In the genomic region with DNA sequence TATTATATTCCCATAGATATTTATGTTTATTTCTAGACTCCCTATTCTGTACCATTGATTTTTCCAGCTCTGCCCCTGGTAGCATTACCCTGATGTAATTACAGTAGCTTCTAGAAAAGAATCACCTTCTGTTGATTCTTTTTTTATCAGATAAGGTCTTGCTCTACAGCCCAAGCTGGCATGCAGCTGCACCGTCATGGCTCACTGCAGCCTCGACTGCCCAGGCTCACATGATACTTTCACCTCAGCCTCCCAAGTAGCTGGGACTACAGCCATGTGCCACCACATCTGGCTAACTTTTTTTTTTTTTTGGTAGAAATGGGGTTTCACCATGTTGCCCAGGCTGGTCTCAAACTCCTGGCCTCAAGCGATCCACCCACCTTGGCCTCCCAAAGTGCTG, we compare ENCODE assay signal across 22 cellular contexts. TPM values are rescaled to one million over a fixed set of nuclear protein-coding genes. Genes with fewer than 3 reads are reported as not detected.
DNase-seq lines count a peak whose midpoint lies in the region; ATAC-seq and TF ChIP-seq lines count a peak whose summit lies in the region.
"Had no signal": no experiment of that assay in that cellular context is flagged by ENCODE, and none has a peak within 500 bp of the region (broad histone marks: within the 10 kb centered on the region; RNA-seq: fewer than 3 reads in every experiment).

No MANE protein-coding gene starts in this region.

- no peak overlapping the region for H3K27ac Mint-ChIP-seq in activated CD4-positive, alpha-beta T cell treated with anti-CD3 and anti-CD28 coated beads, Interleukin-2, amount 10 ng/mL, durations not matched to agents 24 days and 14 days
- peak overlapping the region; percentile 75 for H3K27ac Mint-ChIP-seq in stimulated activated memory B cell treated with anti-CD40 and anti-IgM and Interleukin-4, amounts not matched to agents 10 μg/mL and 1 μg/mL and 100 μg/mL, for 72 hours
- H3K27ac Mint-ChIP-seq in Calu3 (ENCODE audit: unreplicated experiment): no peak overlapping the region
- H3K27ac Mint-ChIP-seq: brain; stimulated activated naive CD8-positive, alpha-beta T cell treated with anti-CD3 and anti-CD28 coated beads, Interleukin-15, Interleukin-2, amounts not matched to agents 100 ng/mL and 50 ng/mL, for 24 hours; T-helper 1 cell treated with Interleukin-12 subunit alpha and Interleukin-12 subunit beta and Interleukin-4 antibody, amounts not matched to agents 30 μg/mL and 1 μg/mL, for 36 hours had no signal

- peak; percentile 79 for ATAC-seq in GM21786 (IDR thresholded peaks at IDR 0.05; ENCODE audit: unreplicated experiment)
- peak; percentile 88 for ATAC-seq in stimulated activated memory B cell treated with anti-CD40 and anti-IgM and Interleukin-4, amounts not matched to agents 10 μg/mL and 1 μg/mL and 100 μg/mL, for 72 hours
- ATAC-seq: naive thymus-derived CD4-positive, alpha-beta T cell; psoas muscle had no signal

- no peak for TF ChIP-seq CTCF in Calu3 (IDR thresholded peaks at IDR 0.05; ENCODE audit: unreplicated experiment)

- intact Hi-C loops in activated CD4-positive, alpha-beta T cell treated with anti-CD3 and anti-CD28 coated beads, Interleukin-2, amount 10 ng/mL, durations not matched to agents 24 days and 14 days (cut with micrococcal nuclease): no loop called here
- intact Hi-C loops in Calu3 (cut with micrococcal nuclease; ENCODE audit: unreplicated experiment): no loop called here

- no peaks in the 10 kb centered on the region for H3K27me3 Mint-ChIP-seq in activated CD4-positive, alpha-beta T cell treated with anti-CD3 and anti-CD28 coated beads, Interleukin-2, amount 10 ng/mL, durations not matched to agents 24 days and 14 days
- no peaks in the 10 kb centered on the region for H3K27me3 Mint-ChIP-seq in stimulated activated memory B cell treated with anti-CD40 and anti-IgM and Interleukin-4, amounts not matched to agents 10 μg/mL and 1 μg/mL and 100 μg/mL, for 72 hours
- no peaks in the 10 kb centered on the region for H3K27me3 Mint-ChIP-seq in Calu3 (ENCODE audit: unreplicated experiment)
- H3K27me3 Mint-ChIP-seq: brain; naive thymus-derived CD4-positive, alpha-beta T cell; stimulated activated naive CD8-positive, alpha-beta T cell treated with anti-CD3 and anti-CD28 coated beads, Interleukin-15, Interleukin-2, amounts not matched to agents 100 ng/mL and 50 ng/mL, for 24 hours had no signal

- H3K36me3 Mint-ChIP-seq in activated CD4-positive, alpha-beta T cell treated with anti-CD3 and anti-CD28 coated beads, Interleukin-2, amount 10 ng/mL, durations not matched to agents 24 days and 14 days (ENCODE audit: low read depth): peaks cover 41% of the 10 kb centered on the region
- peaks cover 54% of the 10 kb centered on the region for H3K36me3 Mint-ChIP-seq in stimulated activated memory B cell treated with anti-CD40 and anti-IgM and Interleukin-4, amounts not matched to agents 10 μg/mL and 1 μg/mL and 100 μg/mL, for 72 hours
- peaks cover 11% of the 10 kb centered on the region for H3K36me3 Mint-ChIP-seq in Calu3 (ENCODE audit: insufficient read depth, unreplicated experiment)

- no peak overlapping the region for H3K4me3 Mint-ChIP-seq in activated CD4-positive, alpha-beta T cell treated with anti-CD3 and anti-CD28 coated beads, Interleukin-2, amount 10 ng/mL, durations not matched to agents 24 days and 14 days
- no peak overlapping the region for H3K4me3 Mint-ChIP-seq in stimulated activated memory B cell treated with anti-CD40 and anti-IgM and Interleukin-4, amounts not matched to agents 10 μg/mL and 1 μg/mL and 100 μg/mL, for 72 hours
- no peak overlapping the region for H3K4me3 Mint-ChIP-seq in Calu3 (ENCODE audit: low read depth, unreplicated experiment)
- H3K4me3 Mint-ChIP-seq: brain; naive thymus-derived CD4-positive, alpha-beta T cell; stimulated activated naive CD8-positive, alpha-beta T cell treated with anti-CD3 and anti-CD28 coated beads, Interleukin-15, Interleukin-2, amounts not matched to agents 100 ng/mL and 50 ng/mL, for 24 hours; T-helper 1 cell treated with Interleukin-12 subunit alpha and Interleukin-12 subunit beta and Interleukin-4 antibody, amounts not matched to agents 30 μg/mL and 1 μg/mL, for 36 hours had no signal

- CTCF ChIA-PET in Calu3 (lab: Charles Lee): no interaction called here

- peak; percentile 30 for DNase-seq in activated CD4-positive, alpha-beta T cell treated with anti-CD3 and anti-CD28 coated beads, Interleukin-2, amount 10 ng/mL, durations not matched to agents 24 days and 14 days
- DNase-seq in activated CD4-positive, alpha-beta T cell treated with anti-CD3 and anti-CD28 coated beads for 1 hour: no peak
- DNase-seq in NCI-H2171 treated with DMSO at 0.1 percent for 48 hours (lab: John Stamatoyannopoulos, UW) (peak; percentile 73), Calu3 (no peak), NCI-H2107 (lab: John Stamatoyannopoulos, UW) (no peak), GM03348 (ENCODE audit: low spot score) (no peak)
- DNase-seq: activated CD4-positive, alpha-beta T cell treated with anti-CD3 and anti-CD28 coated beads for 4 hours; activated naive CD4-positive, alpha-beta T cell treated with Interleukin-2 at 50 U/mL for 16 hours; activated T-cell treated with anti-CD3 and anti-CD28 coated beads, Interleukin-2, amount 50 U/mL, for 48 hours; cerebellar nuclear complex; GDM1; left ventricle myocardium inferior; naive thymus-derived CD4-positive, alpha-beta T cell; NCI-H146; occipital lobe; OCI-M1; psoas muscle had no signal

- no peaks in the 10 kb centered on the region for H3K9me3 Mint-ChIP-seq in activated CD4-positive, alpha-beta T cell treated with anti-CD3 and anti-CD28 coated beads, Interleukin-2, amount 10 ng/mL, durations not matched to agents 24 days and 14 days
- H3K9me3 Mint-ChIP-seq in stimulated activated memory B cell treated with anti-CD40 and anti-IgM and Interleukin-4, amounts not matched to agents 10 μg/mL and 1 μg/mL and 100 μg/mL, for 72 hours: no peaks in the 10 kb centered on the region
- no peaks in the 10 kb centered on the region for H3K9me3 Mint-ChIP-seq in Calu3 (ENCODE audit: low read depth, unreplicated experiment)
- H3K9me3 Mint-ChIP-seq: brain; naive thymus-derived CD4-positive, alpha-beta T cell; stimulated activated naive CD8-positive, alpha-beta T cell treated with anti-CD3 and anti-CD28 coated beads, Interleukin-15, Interleukin-2, amounts not matched to agents 100 ng/mL and 50 ng/mL, for 24 hours; T-helper 1 cell treated with Interleukin-12 subunit alpha and Interleukin-12 subunit beta and Interleukin-4 antibody, amounts not matched to agents 30 μg/mL and 1 μg/mL, for 36 hours had no signal

- BruUV-seq in Calu3 (replicated peaks; lab: Mats Ljungman, UMichigan): no TSS peak

- H3K4me1 Mint-ChIP-seq in activated CD4-positive, alpha-beta T cell treated with anti-CD3 and anti-CD28 coated beads, Interleukin-2, amount 10 ng/mL, durations not matched to agents 24 days and 14 days: no peaks in the 10 kb centered on the region
- peaks cover 25% of the 10 kb centered on the region for H3K4me1 Mint-ChIP-seq in stimulated activated memory B cell treated with anti-CD40 and anti-IgM and Interleukin-4, amounts not matched to agents 10 μg/mL and 1 μg/mL and 100 μg/mL, for 72 hours
- no peaks in the 10 kb centered on the region for H3K4me1 Mint-ChIP-seq in Calu3 (ENCODE audit: low read depth, unreplicated experiment)
- H3K4me1 Mint-ChIP-seq: brain; naive thymus-derived CD4-positive, alpha-beta T cell had no signal

RNA-seq across cellular contexts. Expression of gene SLC24A1, which starts 41.8 kb away (rescaled TPM):
- total RNA-seq in activated CD4-positive, alpha-beta T cell treated with anti-CD3 and anti-CD28 coated beads, Interleukin-2, amount 10 ng/mL, durations not matched to agents 24 days and 14 days: 5.1 and 5.5 TPM in 2 replicates
- total RNA-seq in Calu3 (2022): 9.0 and 13.2 TPM in 2 replicates

RNA-seq across cellular contexts. Expression of gene INTS14, which starts 52.6 kb away (rescaled TPM):
- total RNA-seq in activated CD4-positive, alpha-beta T cell treated with anti-CD3 and anti-CD28 coated beads, Interleukin-2, amount 10 ng/mL, durations not matched to agents 24 days and 14 days: 46.4 and 49.2 TPM in 2 replicates
- total RNA-seq in Calu3 (2022): 50.1 and 55.6 TPM in 2 replicates

Comparison
In these comparisons a context has a peak if more than half of its experiments do, and no peak if none do; other contexts are left out.
1. DNase-seq: peak in activated CD4-positive, alpha-beta T cell treated with anti-CD3 and anti-CD28 coated beads, Interleukin-2, amount 10 ng/mL, durations not matched to agents 24 days and 14 days (single experiment) and NCI-H2171 treated with DMSO at 0.1 percent for 48 hours (single experiment); none in activated CD4-positive, alpha-beta T cell treated with anti-CD3 and anti-CD28 coated beads for 1 hour (single experiment), Calu3 (single experiment), NCI-H2107 (single experiment) and GM03348 (single experiment).